In genomic region chr2:21228041-21228895, GRCh38 we compare ENCODE assay signal across 1 cellular context.
A peak's percentile ranks its signal among the peaks of the same experiment; 100 is the strongest.
TF ChIP-seq lines count a peak whose summit lies in the region.

No MANE protein-coding gene starts in this region.

TF ChIP-seq in K562, 482 proteins besides CTCF, POLR2A, EP300 and RAD21 (continued from another document and continues in another):
- TF ChIP-seq, protein P1, sequence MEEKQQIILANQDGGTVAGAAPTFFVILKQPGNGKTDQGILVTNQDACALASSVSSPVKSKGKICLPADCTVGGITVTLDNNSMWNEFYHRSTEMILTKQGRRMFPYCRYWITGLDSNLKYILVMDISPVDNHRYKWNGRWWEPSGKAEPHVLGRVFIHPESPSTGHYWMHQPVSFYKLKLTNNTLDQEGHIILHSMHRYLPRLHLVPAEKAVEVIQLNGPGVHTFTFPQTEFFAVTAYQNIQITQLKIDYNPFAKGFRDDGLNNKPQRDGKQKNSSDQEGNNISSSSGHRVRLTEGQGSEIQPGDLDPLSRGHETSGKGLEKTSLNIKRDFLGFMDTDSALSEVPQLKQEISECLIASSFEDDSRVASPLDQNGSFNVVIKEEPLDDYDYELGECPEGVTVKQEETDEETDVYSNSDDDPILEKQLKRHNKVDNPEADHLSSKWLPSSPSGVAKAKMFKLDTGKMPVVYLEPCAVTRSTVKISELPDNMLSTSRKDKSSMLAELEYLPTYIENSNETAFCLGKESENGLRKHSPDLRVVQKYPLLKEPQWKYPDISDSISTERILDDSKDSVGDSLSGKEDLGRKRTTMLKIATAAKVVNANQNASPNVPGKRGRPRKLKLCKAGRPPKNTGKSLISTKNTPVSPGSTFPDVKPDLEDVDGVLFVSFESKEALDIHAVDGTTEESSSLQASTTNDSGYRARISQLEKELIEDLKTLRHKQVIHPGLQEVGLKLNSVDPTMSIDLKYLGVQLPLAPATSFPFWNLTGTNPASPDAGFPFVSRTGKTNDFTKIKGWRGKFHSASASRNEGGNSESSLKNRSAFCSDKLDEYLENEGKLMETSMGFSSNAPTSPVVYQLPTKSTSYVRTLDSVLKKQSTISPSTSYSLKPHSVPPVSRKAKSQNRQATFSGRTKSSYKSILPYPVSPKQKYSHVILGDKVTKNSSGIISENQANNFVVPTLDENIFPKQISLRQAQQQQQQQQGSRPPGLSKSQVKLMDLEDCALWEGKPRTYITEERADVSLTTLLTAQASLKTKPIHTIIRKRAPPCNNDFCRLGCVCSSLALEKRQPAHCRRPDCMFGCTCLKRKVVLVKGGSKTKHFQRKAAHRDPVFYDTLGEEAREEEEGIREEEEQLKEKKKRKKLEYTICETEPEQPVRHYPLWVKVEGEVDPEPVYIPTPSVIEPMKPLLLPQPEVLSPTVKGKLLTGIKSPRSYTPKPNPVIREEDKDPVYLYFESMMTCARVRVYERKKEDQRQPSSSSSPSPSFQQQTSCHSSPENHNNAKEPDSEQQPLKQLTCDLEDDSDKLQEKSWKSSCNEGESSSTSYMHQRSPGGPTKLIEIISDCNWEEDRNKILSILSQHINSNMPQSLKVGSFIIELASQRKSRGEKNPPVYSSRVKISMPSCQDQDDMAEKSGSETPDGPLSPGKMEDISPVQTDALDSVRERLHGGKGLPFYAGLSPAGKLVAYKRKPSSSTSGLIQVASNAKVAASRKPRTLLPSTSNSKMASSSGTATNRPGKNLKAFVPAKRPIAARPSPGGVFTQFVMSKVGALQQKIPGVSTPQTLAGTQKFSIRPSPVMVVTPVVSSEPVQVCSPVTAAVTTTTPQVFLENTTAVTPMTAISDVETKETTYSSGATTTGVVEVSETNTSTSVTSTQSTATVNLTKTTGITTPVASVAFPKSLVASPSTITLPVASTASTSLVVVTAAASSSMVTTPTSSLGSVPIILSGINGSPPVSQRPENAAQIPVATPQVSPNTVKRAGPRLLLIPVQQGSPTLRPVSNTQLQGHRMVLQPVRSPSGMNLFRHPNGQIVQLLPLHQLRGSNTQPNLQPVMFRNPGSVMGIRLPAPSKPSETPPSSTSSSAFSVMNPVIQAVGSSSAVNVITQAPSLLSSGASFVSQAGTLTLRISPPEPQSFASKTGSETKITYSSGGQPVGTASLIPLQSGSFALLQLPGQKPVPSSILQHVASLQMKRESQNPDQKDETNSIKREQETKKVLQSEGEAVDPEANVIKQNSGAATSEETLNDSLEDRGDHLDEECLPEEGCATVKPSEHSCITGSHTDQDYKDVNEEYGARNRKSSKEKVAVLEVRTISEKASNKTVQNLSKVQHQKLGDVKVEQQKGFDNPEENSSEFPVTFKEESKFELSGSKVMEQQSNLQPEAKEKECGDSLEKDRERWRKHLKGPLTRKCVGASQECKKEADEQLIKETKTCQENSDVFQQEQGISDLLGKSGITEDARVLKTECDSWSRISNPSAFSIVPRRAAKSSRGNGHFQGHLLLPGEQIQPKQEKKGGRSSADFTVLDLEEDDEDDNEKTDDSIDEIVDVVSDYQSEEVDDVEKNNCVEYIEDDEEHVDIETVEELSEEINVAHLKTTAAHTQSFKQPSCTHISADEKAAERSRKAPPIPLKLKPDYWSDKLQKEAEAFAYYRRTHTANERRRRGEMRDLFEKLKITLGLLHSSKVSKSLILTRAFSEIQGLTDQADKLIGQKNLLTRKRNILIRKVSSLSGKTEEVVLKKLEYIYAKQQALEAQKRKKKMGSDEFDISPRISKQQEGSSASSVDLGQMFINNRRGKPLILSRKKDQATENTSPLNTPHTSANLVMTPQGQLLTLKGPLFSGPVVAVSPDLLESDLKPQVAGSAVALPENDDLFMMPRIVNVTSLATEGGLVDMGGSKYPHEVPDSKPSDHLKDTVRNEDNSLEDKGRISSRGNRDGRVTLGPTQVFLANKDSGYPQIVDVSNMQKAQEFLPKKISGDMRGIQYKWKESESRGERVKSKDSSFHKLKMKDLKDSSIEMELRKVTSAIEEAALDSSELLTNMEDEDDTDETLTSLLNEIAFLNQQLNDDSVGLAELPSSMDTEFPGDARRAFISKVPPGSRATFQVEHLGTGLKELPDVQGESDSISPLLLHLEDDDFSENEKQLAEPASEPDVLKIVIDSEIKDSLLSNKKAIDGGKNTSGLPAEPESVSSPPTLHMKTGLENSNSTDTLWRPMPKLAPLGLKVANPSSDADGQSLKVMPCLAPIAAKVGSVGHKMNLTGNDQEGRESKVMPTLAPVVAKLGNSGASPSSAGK (IDR thresholded peaks at IDR 0.05), result no peak
- no peak for TF ChIP-seq TCF7L2 (IDR thresholded peaks at IDR 0.05; ENCODE audit: low read depth, low read length)
- TF ChIP-seq ZFP30 (CRISPR knock-in tag; IDR thresholded peaks at IDR 0.05; ENCODE audit: borderline replicate concordance), result no peak
- TF ChIP-seq ZNF551 (CRISPR knock-in tag; IDR thresholded peaks at IDR 0.05), result no peak
- TF ChIP-seq, protein P2, sequence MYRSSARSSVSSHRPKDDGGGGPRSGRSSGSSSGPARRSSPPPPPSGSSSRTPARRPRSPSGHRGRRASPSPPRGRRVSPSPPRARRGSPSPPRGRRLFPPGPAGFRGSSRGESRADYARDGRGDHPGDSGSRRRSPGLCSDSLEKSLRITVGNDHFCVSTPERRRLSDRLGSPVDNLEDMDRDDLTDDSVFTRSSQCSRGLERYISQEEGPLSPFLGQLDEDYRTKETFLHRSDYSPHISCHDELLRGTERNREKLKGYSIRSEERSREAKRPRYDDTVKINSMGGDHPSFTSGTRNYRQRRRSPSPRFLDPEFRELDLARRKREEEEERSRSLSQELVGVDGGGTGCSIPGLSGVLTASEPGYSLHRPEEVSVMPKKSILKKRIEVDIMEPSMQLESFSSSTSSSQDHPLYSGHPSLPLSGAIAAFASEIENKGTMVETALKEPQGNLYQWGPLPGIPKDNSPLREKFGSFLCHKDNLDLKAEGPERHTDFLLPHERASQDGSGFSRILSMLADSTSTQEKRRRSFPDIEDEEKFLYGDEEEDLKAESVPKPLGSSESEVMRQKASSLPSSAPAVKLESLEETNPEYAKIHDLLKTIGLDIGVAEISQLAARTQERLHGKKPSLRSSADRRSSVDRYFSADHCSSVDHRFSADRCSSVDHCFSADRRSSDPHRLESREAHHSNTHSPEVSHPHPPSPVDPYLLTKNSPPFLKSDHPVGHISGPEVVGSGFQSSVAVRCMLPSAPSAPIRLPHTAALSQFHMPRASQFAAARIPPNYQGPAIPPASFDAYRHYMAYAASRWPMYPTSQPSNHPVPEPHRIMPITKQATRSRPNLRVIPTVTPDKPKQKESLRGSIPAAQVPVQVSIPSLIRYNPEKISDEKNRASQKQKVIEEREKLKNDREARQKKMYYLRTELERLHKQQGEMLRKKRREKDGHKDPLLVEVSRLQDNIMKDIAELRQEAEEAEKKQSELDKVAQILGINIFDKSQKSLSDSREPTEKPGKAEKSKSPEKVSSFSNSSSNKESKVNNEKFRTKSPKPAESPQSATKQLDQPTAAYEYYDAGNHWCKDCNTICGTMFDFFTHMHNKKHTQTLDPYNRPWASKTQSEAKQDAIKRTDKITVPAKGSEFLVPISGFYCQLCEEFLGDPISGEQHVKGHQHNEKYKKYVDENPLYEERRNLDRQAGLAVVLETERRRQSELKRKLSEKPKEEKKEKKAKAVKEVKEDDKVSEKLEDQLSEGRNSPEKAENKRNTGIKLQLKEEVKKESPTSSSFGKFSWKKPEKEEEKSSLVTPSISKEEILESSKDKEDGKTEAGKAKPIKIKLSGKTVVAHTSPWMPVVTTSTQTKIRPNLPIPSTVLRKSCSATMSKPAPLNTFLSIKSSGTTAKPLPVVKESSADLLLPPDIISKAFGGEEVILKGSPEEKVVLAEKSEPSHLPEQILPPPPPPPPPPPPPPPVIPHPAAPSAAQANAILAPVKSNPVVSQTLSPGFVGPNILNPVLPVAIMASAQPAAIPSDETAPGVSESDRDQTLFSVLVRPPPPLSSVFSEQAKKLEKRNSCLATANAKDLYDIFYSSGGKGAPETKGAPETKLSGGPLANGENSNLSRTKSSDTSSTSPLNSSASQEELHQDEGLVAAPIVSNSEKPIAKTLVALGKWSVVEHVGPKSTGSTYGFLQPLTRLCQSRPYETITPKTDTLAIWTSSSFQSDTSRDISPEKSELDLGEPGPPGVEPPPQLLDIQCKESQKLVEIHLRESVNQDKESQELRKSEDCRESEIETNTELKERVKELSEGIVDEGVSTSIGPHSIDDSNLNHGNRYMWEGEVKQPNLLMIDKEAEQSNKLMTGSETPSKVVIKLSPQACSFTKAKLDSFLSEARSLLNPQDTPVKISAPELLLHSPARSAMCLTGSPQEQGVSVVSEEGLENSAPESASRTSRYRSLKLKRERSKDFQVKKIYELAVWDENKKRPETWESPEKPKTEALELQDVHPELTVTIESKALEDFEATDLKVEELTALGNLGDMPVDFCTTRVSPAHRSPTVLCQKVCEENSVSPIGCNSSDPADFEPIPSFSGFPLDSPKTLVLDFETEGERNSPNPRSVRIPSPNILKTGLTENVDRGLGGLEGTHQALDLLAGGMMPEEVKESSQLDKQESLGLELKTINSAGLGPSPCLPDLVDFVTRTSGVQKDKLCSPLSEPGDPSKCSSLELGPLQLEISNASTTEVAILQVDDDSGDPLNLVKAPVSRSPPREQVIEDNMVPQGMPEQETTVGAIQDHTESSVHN (IDR thresholded peaks at IDR 0.05; ENCODE audit: borderline replicate concordance in 1 of 2, low read depth in 1 of 2), result 0 out of 4 replicates have a peak, but pooled peaks of 1 of the 2 experiments have one; percentile 34
- TF ChIP-seq MXI1 (IDR thresholded peaks at IDR 0.05; ENCODE audit: low read depth, low read length), result no peak
- TF ChIP-seq CEBPB (tag; IDR thresholded peaks at IDR 0.05), result peak; percentile 86
- no peak for TF ChIP-seq MYC (IDR thresholded peaks at IDR 0.05; ENCODE audit: low read depth, low read length)
- no peak for TF ChIP-seq MYC (CRISPR knock-in tag; IDR thresholded peaks at IDR 0.05; ENCODE audit: borderline replicate concordance, low read depth)
- peak; percentile 58 for TF ChIP-seq MEIS2 (IDR thresholded peaks at IDR 0.05; ENCODE audit: partially characterized antibody)
- peak; percentile 47; the same call in 1 of the 2 replicates for TF ChIP-seq ZNF395 (CRISPR knock-in tag; IDR thresholded peaks at IDR 0.05)
- no peak for TF ChIP-seq SIN3B (IDR thresholded peaks at IDR 0.05; ENCODE audit: low read depth)
- TF ChIP-seq E2F4 (CRISPR knock-in tag; IDR thresholded peaks at IDR 0.05; ENCODE audit: low read depth), result no peak
- TF ChIP-seq FOXP1 (CRISPR knock-in tag; IDR thresholded peaks at IDR 0.05), result no peak
- TF ChIP-seq E2F5 (CRISPR knock-in tag; IDR thresholded peaks at IDR 0.05), result no peak
- no peak for TF ChIP-seq ILF3 (IDR thresholded peaks at IDR 0.05; ENCODE audit: borderline replicate concordance)
- no peak for TF ChIP-seq ZNF408 (CRISPR knock-in tag; IDR thresholded peaks at IDR 0.05; ENCODE audit: low read depth)
- TF ChIP-seq C11orf30 (IDR thresholded peaks at IDR 0.05; ENCODE audit: low read depth), result no peak
- no peak for TF ChIP-seq ZNF23 (CRISPR knock-in tag; IDR thresholded peaks at IDR 0.05)
- TF ChIP-seq CCAR2 (IDR thresholded peaks at IDR 0.05; ENCODE audit: low read depth, low read length), result no peak
- TF ChIP-seq SMAD3 (CRISPR knock-in tag; conservative IDR thresholded peaks at IDR 0.05), result no peak
- no peak for TF ChIP-seq ATF1 (CRISPR knock-in tag; IDR thresholded peaks at IDR 0.05)
- TF ChIP-seq ATF1 (tag; IDR thresholded peaks at IDR 0.05), result peak; percentile 71
- no peak for TF ChIP-seq IFI16 (CRISPR knock-in tag; IDR thresholded peaks at IDR 0.05)
- no peak for TF ChIP-seq ZNF609 (CRISPR knock-in tag; IDR thresholded peaks at IDR 0.05; ENCODE audit: borderline replicate concordance)
- TF ChIP-seq MCM2 (IDR thresholded peaks at IDR 0.05; ENCODE audit: low read depth), result no peak
